In genomic region chr6:28884423-28885148, GRCh38 we compare ENCODE assay signal across 10 cellular contexts. TPM values are rescaled to one million over a fixed set of nuclear protein-coding genes. Genes with fewer than 3 reads are reported as not detected.
A peak's percentile ranks its signal among the peaks of the same experiment; 100 is the strongest.
DNase-seq lines count a peak whose midpoint lies in the region; ATAC-seq and TF ChIP-seq lines count a peak whose summit lies in the region.
"Had no signal": no experiment of that assay in that cellular context is flagged by ENCODE, and none has a peak within 500 bp of the region (broad histone marks: within the 10 kb centered on the region; RNA-seq: fewer than 3 reads in every experiment).

No MANE protein-coding gene starts in this region.

- peaks cover 36% of the 10 kb centered on the region for H3K4me1 Mint-ChIP-seq in activated T-helper 1 cell treated with anti-CD3 and anti-CD28 coated beads, Interleukin-12 subunit alpha, Interleukin-12 subunit beta, Interleukin-2, Interleukin-4 antibody, amounts not matched to agents 30 ng/mL and 10 ng/mL and 1 ng/mL, durations not matched to agents 14 hours and 24 hours and 36 hours (ENCODE audit: low read depth)

- peak overlapping the region; percentile 19 for H3K4me2 ChIP-seq in DOHH2 (ENCODE audit: low read length)

- 35 to 50% (median 46%) methylated on average over 14 to 18 of the region's 18 CpGs for WGBS in spleen, 5 donors

- intact Hi-C loops in activated T-helper 1 cell treated with anti-CD3 and anti-CD28 coated beads, Interleukin-12 subunit alpha, Interleukin-12 subunit beta, Interleukin-2, Interleukin-4 antibody, amounts not matched to agents 30 ng/mL and 10 ng/mL and 1 ng/mL, durations not matched to agents 14 hours and 24 hours and 36 hours (cut with micrococcal nuclease), result loop anchor here (1.0 to 5.0 kb wide), 5 partner anchors 11 to 58 kb away; partner anchors contain the start of gene TRIM27
- intact Hi-C loops in spleen (cut with DNase I; ENCODE audit: low total_unique reads), result no loop called here

- peaks cover 4% of the 10 kb centered on the region for H3K36me3 Mint-ChIP-seq in activated T-helper 1 cell treated with anti-CD3 and anti-CD28 coated beads, Interleukin-12 subunit alpha, Interleukin-12 subunit beta, Interleukin-2, Interleukin-4 antibody, amounts not matched to agents 30 ng/mL and 10 ng/mL and 1 ng/mL, durations not matched to agents 14 hours and 24 hours and 36 hours (ENCODE audit: low read depth)

- no peak overlapping the region for H3K27ac ChIP-seq in DOHH2 (ENCODE audit: low read depth, low read length)
- H3K27ac ChIP-seq in SK-N-MC, result peak overlapping the region; percentile 46
- peak overlapping the region in 6 of 8 donors; percentile 3 to 71 (median 62) for H3K27ac ChIP-seq in spleen
- H3K27ac ChIP-seq: SJSA1 had no signal

- H3K36me3 ChIP-seq in DOHH2 (ENCODE audit: control insufficient read depth, low read length) (no peaks in the 10 kb centered on the region), SK-N-MC (ENCODE audit: insufficient read depth, low read length) (no peaks in the 10 kb centered on the region), spleen (no peaks in the 10 kb centered on the region)
- H3K36me3 ChIP-seq: SJSA1 had no signal

- in situ Hi-C loops in GM13977 (cut with MboI; ENCODE audit: low pct_unique_long_range_greater_than_20kb, low sequenced_read_pairs, unreplicated experiment), result no loop called here

- H3K9me3 Mint-ChIP-seq in activated T-helper 1 cell treated with anti-CD3 and anti-CD28 coated beads, Interleukin-12 subunit alpha, Interleukin-12 subunit beta, Interleukin-2, Interleukin-4 antibody, amounts not matched to agents 30 ng/mL and 10 ng/mL and 1 ng/mL, durations not matched to agents 14 hours and 24 hours and 36 hours, result peaks cover 5% of the 10 kb centered on the region
- H3K9me3 Mint-ChIP-seq: nephron had no signal

- ATAC-seq in HG02623 (IDR thresholded peaks at IDR 0.05; ENCODE audit: unreplicated experiment) (no peak), GM18519 (IDR thresholded peaks at IDR 0.05; ENCODE audit: low FRiP score, unreplicated experiment) (no peak), HG02763 (IDR thresholded peaks at IDR 0.05; ENCODE audit: unreplicated experiment) (no peak)

- TF ChIP-seq POLR2A in spleen (IDR thresholded peaks at IDR 0.05), result no peak

- no peaks in the 10 kb centered on the region for H3K79me2 ChIP-seq in DOHH2 (ENCODE audit: control insufficient read depth, low read length)

- peaks cover 17% of the 10 kb centered on the region; the same call in 1 of the 2 replicates for H3K9me3 ChIP-seq in DOHH2 (ENCODE audit: control insufficient read depth, insufficient read depth, low read length)
- no peaks in the 10 kb centered on the region for H3K9me3 ChIP-seq in SK-N-MC (ENCODE audit: low read depth, low read length)
- H3K9me3 ChIP-seq in spleen, result peaks cover 0 to 13% (median 4%) of the 10 kb centered on the region in 8 donors
- H3K9me3 ChIP-seq: SJSA1 had no signal

- TF ChIP-seq CTCF in DOHH2 (IDR thresholded peaks at IDR 0.05; ENCODE audit: low read depth, low read length, poor library complexity, severe bottlenecking) (no peak), spleen (IDR thresholded peaks at IDR 0.05 in 8 of 11, conservative IDR thresholded peaks at IDR 0.05 in 3 of 11) (no peak), GM13977 (IDR thresholded peaks at IDR 0.05; ENCODE audit: extremely low read depth, insufficient read depth, missing control alignments) (no peak)

- H4K20me1 ChIP-seq in DOHH2 (ENCODE audit: control insufficient read depth, insufficient read depth, low read depth, low read length), result no peaks in the 10 kb centered on the region

- H3K27me3 ChIP-seq in DOHH2 (ENCODE audit: control insufficient read depth, low read length) (no peaks in the 10 kb centered on the region), spleen (replicated peaks in 1 of 7) (peaks cover 0 to 29% (median 9%) of the 10 kb centered on the region in 7 donors)

- H3K4me3 Mint-ChIP-seq in activated T-helper 1 cell treated with anti-CD3 and anti-CD28 coated beads, Interleukin-12 subunit alpha, Interleukin-12 subunit beta, Interleukin-2, Interleukin-4 antibody, amounts not matched to agents 30 ng/mL and 10 ng/mL and 1 ng/mL, durations not matched to agents 14 hours and 24 hours and 36 hours, result peak overlapping the region; percentile 78

- H3F3A ChIP-seq in DOHH2 (ENCODE audit: control insufficient read depth, insufficient read depth), result peaks cover 8% of the 10 kb centered on the region

- DNase-seq in SK-N-MC (ENCODE audit: low read depth, low spot score) (no peak), spleen (no peak), GM13977 (ENCODE audit: low spot score) (no peak)
- DNase-seq in activated T-helper 1 cell treated with anti-CD3 and anti-CD28 coated beads, Interleukin-12 subunit alpha, Interleukin-12 subunit beta, Interleukin-2, Interleukin-4 antibody, amounts not matched to agents 30 ng/mL and 10 ng/mL and 1 ng/mL, durations not matched to agents 14 hours and 24 hours and 36 hours (ENCODE audit: low spot score), result peak; percentile 77

- no peaks in the 10 kb centered on the region for H3K9me2 ChIP-seq in DOHH2 (replicated peaks; ENCODE audit: control insufficient read depth, low read length)

- H3K4me1 ChIP-seq in DOHH2 (ENCODE audit: control insufficient read depth, low read length), result peaks cover 36% of the 10 kb centered on the region
- peaks cover 0 to 39% (median 11%) of the 10 kb centered on the region in 6 donors for H3K4me1 ChIP-seq in spleen

- peaks cover 20% of the 10 kb centered on the region for H3K27me3 Mint-ChIP-seq in activated T-helper 1 cell treated with anti-CD3 and anti-CD28 coated beads, Interleukin-12 subunit alpha, Interleukin-12 subunit beta, Interleukin-2, Interleukin-4 antibody, amounts not matched to agents 30 ng/mL and 10 ng/mL and 1 ng/mL, durations not matched to agents 14 hours and 24 hours and 36 hours (ENCODE audit: insufficient read depth)

- H3K27ac Mint-ChIP-seq in activated T-helper 1 cell treated with anti-CD3 and anti-CD28 coated beads, Interleukin-12 subunit alpha, Interleukin-12 subunit beta, Interleukin-2, Interleukin-4 antibody, amounts not matched to agents 30 ng/mL and 10 ng/mL and 1 ng/mL, durations not matched to agents 14 hours and 24 hours and 36 hours, result peak overlapping the region; percentile 79
- H3K27ac Mint-ChIP-seq: nephron had no signal

- H3K4me3 ChIP-seq in DOHH2 (ENCODE audit: low read length) (no peak overlapping the region), SK-N-MC (peak overlapping the region; percentile 66), spleen (peak overlapping the region in 2 of 8 donors; percentile 17 to 52)
- H3K4me3 ChIP-seq: SJSA1 had no signal

- H3K9ac ChIP-seq in SK-N-MC (ENCODE audit: insufficient read length), result no peak overlapping the region

RNA-seq across cellular contexts. Expression of gene TRIM27, which starts 39.2 kb away (rescaled TPM):
- total RNA-seq in activated T-helper 1 cell treated with anti-CD3 and anti-CD28 coated beads, Interleukin-12 subunit alpha, Interleukin-12 subunit beta, Interleukin-2, Interleukin-4 antibody, amounts not matched to agents 30 ng/mL and 10 ng/mL and 1 ng/mL, durations not matched to agents 14 hours and 24 hours and 36 hours, result 67.2 and 67.4 TPM in 2 replicates
- 10 to 100 TPM; 61.8 to 92.0 (median 67.8) TPM for total RNA-seq in spleen
- polyA plus RNA-seq in spleen, result 10 to 100 TPM; 45.2 to 61.7 (median 57.2) TPM
